ENCODE assay signal across 21 cellular contexts in the genomic region with DNA sequence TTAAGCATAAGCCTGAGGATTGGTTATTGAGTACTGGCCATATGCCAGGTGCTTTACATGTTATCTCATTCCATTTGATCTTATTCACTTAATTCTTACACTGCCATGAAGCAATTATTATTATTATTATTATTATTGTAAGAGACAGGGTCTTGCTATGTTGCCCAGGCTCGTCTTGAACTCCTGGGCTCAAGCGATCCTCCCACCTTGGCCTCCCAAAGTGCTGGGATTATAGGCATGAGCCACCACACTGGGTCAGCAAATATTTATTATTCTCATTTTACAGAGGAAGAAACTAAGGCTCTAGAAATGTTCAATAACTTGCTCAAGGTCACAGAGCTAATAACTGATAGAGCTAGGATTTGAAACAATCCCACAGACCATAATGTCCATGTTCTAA. TPM values are rescaled to one million over a fixed set of nuclear protein-coding genes. Genes with fewer than 3 reads are reported as not detected.
DNase-seq lines count a peak whose midpoint lies in the region; ATAC-seq, FAIRE-seq and TF ChIP-seq lines count a peak whose summit lies in the region.
"Had no signal": no experiment of that assay in that cellular context is flagged by ENCODE, and none has a peak within 500 bp of the region (broad histone marks: within the 10 kb centered on the region; RNA-seq: fewer than 3 reads in every experiment).

No MANE protein-coding gene starts in this region.

- no peak overlapping the region for H4K8ac ChIP-seq in mesendoderm (ENCODE audit: low read depth, low read length)

- CTCF ChIA-PET in HepG2 (lab: Yijun Ruan, JAX; ENCODE audit: low intra/inter-chr PET ratio, low total read pairs), result no interaction called here

- H3K79me1 ChIP-seq in mesendoderm (ENCODE audit: low read length), result no peaks in the 10 kb centered on the region

- H3K9ac ChIP-seq in HepG2 (ENCODE audit: insufficient read depth, low read depth, low read length), result no peak overlapping the region
- H3K9ac ChIP-seq in mesendoderm (ENCODE audit: low read length), result no peak overlapping the region
- no peak overlapping the region for H3K9ac ChIP-seq in subcutaneous abdominal adipose tissue (ENCODE audit: low read length in 5 of 5)
- H3K9ac ChIP-seq: BLaER1 treated with 17β-estradiol and CSF1 and Interleukin-3, amounts not matched to agents 10 nM and 100 nM had no signal

- BruUV-seq in HepG2 (replicated peaks; lab: Mats Ljungman, UMichigan), result no TSS peak

- DNase-seq in HepG2 (ENCODE audit: low spot score), result no peak
- no peak for DNase-seq in right lobe of liver
- no peak for DNase-seq in mesendoderm
- DNase-seq in activated effector memory CD4-positive, alpha-beta T cell treated with anti-CD3 and anti-CD28 coated beads, Interleukin-2, amount 50 U/mL, for 16 hours, result no peak
- DNase-seq: AML-193; Caco-2; Calu3; CD4-positive, alpha-beta T cell; CD8-positive, alpha-beta T cell; DMS79 treated with DMSO at 0.1 percent for 48 hours; GF-D8 had no signal

- FAIRE-seq in HepG2 (lab: Jason Lieb, UNC), result no peak
- FAIRE-seq: A549, D721Med, G401.6, GM12891, GM18507 had no signal

- no peak overlapping the region for H3K56ac ChIP-seq in mesendoderm (ENCODE audit: low read length)

- WGBS in HepG2 (ENCODE audit: low lambda C conversion rate), result 91% methylated on average over 2 of the region's 2 CpGs
- 96% methylated on average over 2 of the region's 2 CpGs for WGBS in right lobe of liver (ENCODE audit: insufficient coverage, low coverage, low lambda C conversion rate, missing lambda C conversion rate)
- WGBS in mesendoderm (ENCODE audit: extremely low coverage, insufficient coverage, low lambda C conversion rate), result no CpG with 5 or more reads among the region's 2 CpGs

- no peak overlapping the region for H2AK5ac ChIP-seq in mesendoderm (ENCODE audit: low read length)

- intact Hi-C loops in HepG2 (cut with micrococcal nuclease; ENCODE audit: unreplicated experiment) (no loop called here), right lobe of liver (cut with DNase I) (no loop called here)

- H3K27ac ChIP-seq in HepG2 (ENCODE audit: extremely low read length, insufficient read depth, low read length) (no peak overlapping the region), right lobe of liver (no peak overlapping the region), mesendoderm (ENCODE audit: low read depth, low read length) (no peak overlapping the region), subcutaneous abdominal adipose tissue (ENCODE audit: low read depth, low read length) (peak overlapping the region; percentile 60)
- H3K27ac ChIP-seq: 22Rv1; A549; BLaER1 treated with 17β-estradiol and CSF1 and Interleukin-3, amounts not matched to agents 10 nM and 100 nM; C4-2B had no signal

- no peak for TF ChIP-seq CTCF in HepG2 (CRISPR knock-in tag; IDR thresholded peaks at IDR 0.05)
- TF ChIP-seq CTCF in right lobe of liver (IDR thresholded peaks at IDR 0.05), result no peak

- H3K9me3 ChIP-seq in HepG2 (ENCODE audit: low read length) (no peaks in the 10 kb centered on the region), right lobe of liver (no peaks in the 10 kb centered on the region), subcutaneous abdominal adipose tissue (ENCODE audit: control insufficient read depth in 5 of 5, low read length in 5 of 5) (no peaks in the 10 kb centered on the region)
- H3K9me3 ChIP-seq: A549, Caco-2 had no signal

- no peak overlapping the region for H3K4me3 ChIP-seq in HepG2 (replicated peaks in 1 of 3; ENCODE audit: insufficient read depth in 1 of 3, low read depth in 2 of 3, low read length in 3 of 3)
- H3K4me3 ChIP-seq in right lobe of liver, result no peak overlapping the region
- H3K4me3 ChIP-seq in mesendoderm (ENCODE audit: low read length), result no peak overlapping the region
- H3K4me3 ChIP-seq in subcutaneous abdominal adipose tissue (ENCODE audit: low read depth in 1 of 5, low read length in 5 of 5), result no peak overlapping the region
- H3K4me3 ChIP-seq: A549; BLaER1 treated with 17β-estradiol and CSF1 and Interleukin-3, amounts not matched to agents 10 nM and 100 nM had no signal

- H3K36me3 ChIP-seq in HepG2 (replicated peaks in 1 of 2; ENCODE audit: control insufficient read depth in 1 of 2, insufficient read depth in 2 of 2, low read length in 2 of 2) (no peaks in the 10 kb centered on the region), right lobe of liver (no peaks in the 10 kb centered on the region), mesendoderm (ENCODE audit: control insufficient read depth, insufficient read depth, low read length) (no peaks in the 10 kb centered on the region), subcutaneous abdominal adipose tissue (ENCODE audit: control insufficient read depth in 5 of 5, insufficient read depth in 5 of 5, low read length in 5 of 5) (no peaks in the 10 kb centered on the region)
- H3K36me3 ChIP-seq: BLaER1 treated with 17β-estradiol and CSF1 and Interleukin-3, amounts not matched to agents 10 nM and 100 nM had no signal

- H3K79me2 ChIP-seq in HepG2 (ENCODE audit: insufficient read depth, low read length) (no peaks in the 10 kb centered on the region), mesendoderm (ENCODE audit: control insufficient read depth, insufficient read depth, low read length) (no peaks in the 10 kb centered on the region)

- H4K5ac ChIP-seq in mesendoderm (ENCODE audit: low read length), result no peak overlapping the region

- H4K20me1 ChIP-seq in HepG2 (ENCODE audit: insufficient read depth, low read length), result no peaks in the 10 kb centered on the region
- H4K20me1 ChIP-seq: BLaER1 treated with 17β-estradiol and CSF1 and Interleukin-3, amounts not matched to agents 10 nM and 100 nM had no signal

- TF ChIP-seq EP300 in HepG2 (IDR thresholded peaks at IDR 0.05; ENCODE audit: low read depth in 2 of 2, low read length in 2 of 2) (no peak), HepG2 (CRISPR knock-in tag; IDR thresholded peaks at IDR 0.05; ENCODE audit: borderline replicate concordance) (no peak)

- H3K18ac ChIP-seq in mesendoderm (ENCODE audit: low read length), result no peak overlapping the region

- H3K27me3 ChIP-seq in HepG2 (ENCODE audit: control insufficient read depth in 1 of 2, insufficient read depth in 2 of 2, low read length in 2 of 2) (no peaks in the 10 kb centered on the region), right lobe of liver (no peaks in the 10 kb centered on the region), mesendoderm (ENCODE audit: insufficient read depth, low read length, poor library complexity) (no peaks in the 10 kb centered on the region), subcutaneous abdominal adipose tissue (ENCODE audit: control insufficient read depth in 5 of 5, insufficient read depth in 4 of 5, low read length in 5 of 5) (no peaks in the 10 kb centered on the region)
- H3K27me3 ChIP-seq: BLaER1 treated with 17β-estradiol and CSF1 and Interleukin-3, amounts not matched to agents 10 nM and 100 nM had no signal

- no peak for TF ChIP-seq RAD21 in HepG2 (CRISPR knock-in tag; IDR thresholded peaks at IDR 0.05)

- in situ Hi-C loops in HepG2 (cut with HindIII; ENCODE audit: extremely low pct_ligation_motif_present, low pct_unique_long_range_greater_than_20kb), result no loop called here

- POLR2A ChIA-PET in HepG2 (lab: Yijun Ruan, JAX), result interaction anchor here (1.6 kb wide), 1 partner anchor 15 kb away, joined by 5 read pairs; no protein-coding TSS in a partner anchor

- H3K4me2 ChIP-seq in HepG2 (ENCODE audit: low read depth, low read length) (no peak overlapping the region), mesendoderm (ENCODE audit: low read length) (no peak overlapping the region)
- H3K4me2 ChIP-seq: A549; BLaER1 treated with 17β-estradiol and CSF1 and Interleukin-3, amounts not matched to agents 10 nM and 100 nM had no signal

- no peak overlapping the region for H2AFZ ChIP-seq in HepG2 (ENCODE audit: low read length)

- H2BK5ac ChIP-seq in mesendoderm (ENCODE audit: low read length), result no peak overlapping the region

- TF ChIP-seq POLR2A in HepG2 (IDR thresholded peaks at IDR 0.05; ENCODE audit: insufficient read depth in 1 of 2, low read depth in 2 of 2, low read length in 2 of 2), result no peak
- TF ChIP-seq POLR2A in right lobe of liver (IDR thresholded peaks at IDR 0.05), result no peak

- H2BK120ac ChIP-seq in mesendoderm (ENCODE audit: low read depth, low read length), result no peak overlapping the region

- H3K23ac ChIP-seq in mesendoderm (ENCODE audit: low read length), result no peak overlapping the region

- H3K4me1 ChIP-seq in HepG2 (ENCODE audit: insufficient read depth, low read length) (peaks cover 54% of the 10 kb centered on the region), right lobe of liver (peaks cover 0 to 17% (median 3%) of the 10 kb centered on the region in 4 donors), mesendoderm (ENCODE audit: control insufficient read depth, low read depth, low read length) (no peaks in the 10 kb centered on the region), subcutaneous abdominal adipose tissue (ENCODE audit: control insufficient read depth in 5 of 5, insufficient read depth in 5 of 5, low read length in 5 of 5) (peaks cover 0 to 13% (median 10%) of the 10 kb centered on the region in 5 donors)

- H2BK15ac ChIP-seq in mesendoderm (replicated peaks; ENCODE audit: low read depth), result no peak overlapping the region

- no peak for ATAC-seq in HepG2
- no peak for ATAC-seq in right lobe of liver
- ATAC-seq in HG03378 (IDR thresholded peaks at IDR 0.05; ENCODE audit: unreplicated experiment), result no peak
- ATAC-seq: A549; CD8-positive, alpha-beta T cell had no signal

- H3K4ac ChIP-seq in mesendoderm (ENCODE audit: low read depth, low read length), result peak overlapping the region; percentile 36

RNA-seq across cellular contexts. Expression of a gene that starts 14.8 kb away (rescaled TPM):
- total RNA-seq in HepG2 (2016; rRNA removed; fragmentation: Illumina TruSeq; extraction: Trizol) (13.0 and 19.3 TPM in 2 replicates), right lobe of liver (10 to 100 TPM in 5 of 6 experiments, 1 to 10 TPM in 1; 7.3 to 21.9 (median 13.1) TPM)
- 0.91 and 1.6 TPM in 2 replicates for total RNA-seq in HepG2 (2016; cell fraction: cytosol; rRNA removed; fragmentation: Illumina TruSeq; extraction: Trizol; ENCODE audit: low read depth)
- total RNA-seq in HepG2 (2016; cell fraction: insoluble cytoplasmic fraction; rRNA removed; fragmentation: Illumina TruSeq; extraction: Trizol), result 12.8 and 15.0 TPM in 2 replicates
- total RNA-seq in HepG2 (2016; cell fraction: membrane; rRNA removed; fragmentation: Illumina TruSeq; extraction: Trizol), result 4.2 and 5.4 TPM in 2 replicates
- 14.1 and 15.9 TPM in 2 replicates for total RNA-seq in HepG2 (2016; cell fraction: nucleus; rRNA removed; fragmentation: Illumina TruSeq; extraction: Trizol)
- polyA plus RNA-seq in HepG2 (2011; rRNA removed), result 13.9 and 19.8 TPM in 2 replicates
- polyA plus RNA-seq in HepG2 (2011; cell fraction: cytosol; rRNA removed), result 5.0 and 7.4 TPM in 2 replicates
- polyA plus RNA-seq in HepG2 (2011; cell fraction: nucleus; rRNA removed), result 8.8 and 9.7 TPM in 2 replicates
- polyA plus RNA-seq in HepG2 (2012), result 11.5 and 11.9 TPM in 2 replicates
- polyA plus RNA-seq in HepG2 (2016; cell fraction: cytosol; fragmentation: Illumina TruSeq; extraction: Trizol; ENCODE audit: low read depth), result 0.72 and 1.1 TPM in 2 replicates
- polyA plus RNA-seq in HepG2 (2016; cell fraction: insoluble cytoplasmic fraction; fragmentation: Illumina TruSeq; extraction: Trizol; ENCODE audit: low read depth), result 21.3 and 21.6 TPM in 2 replicates
- 1.9 and 2.7 TPM in 2 replicates for polyA plus RNA-seq in HepG2 (2016; cell fraction: membrane; fragmentation: Illumina TruSeq; extraction: Trizol; ENCODE audit: low read depth)
- polyA plus RNA-seq in HepG2 (2016; cell fraction: nucleus; fragmentation: Illumina TruSeq; extraction: Trizol; ENCODE audit: insufficient read depth, low read depth), result 17.1 and 18.0 TPM in 2 replicates
- 21.1 and 72.7 TPM in 2 replicates for polyA minus RNA-seq in HepG2 (2011; rRNA and poly(A)+ RNA removed; ENCODE audit: low replicate concordance)
- 12.9 and 14.3 TPM in 2 replicates for polyA minus RNA-seq in HepG2 (2011; cell fraction: cytosol; rRNA and poly(A)+ RNA removed)
- 22.8 and 23.7 TPM in 2 replicates for polyA minus RNA-seq in HepG2 (2011; cell fraction: nucleus; rRNA and poly(A)+ RNA removed)
- polyA plus RNA-seq in mesendoderm (2013, experiment 1 of 2), result 94.9 TPM
- 93.3 TPM for polyA plus RNA-seq in mesendoderm (2013, experiment 2 of 2)
